ENCODE assay signal across 27 cellular contexts in genomic region chr20:22232923-22233322, GRCh38.
"Had no signal": no experiment of that assay in that cellular context is flagged by ENCODE, and none has a peak within 500 bp of the region (broad histone marks: within the 10 kb centered on the region; RNA-seq: fewer than 3 reads in every experiment).

No MANE protein-coding gene starts in this region.

- H3K4me3 ChIP-seq: ovary, right lobe of liver, testis, transverse colon had no signal

- H3K9me3 ChIP-seq: ovary, right lobe of liver, testis, transverse colon had no signal

- ATAC-seq: effector memory CD8-positive, alpha-beta T cell; left colon; right lobe of liver; stimulated activated naive CD8-positive, alpha-beta T cell treated with anti-CD3 and anti-CD28 coated beads, Interleukin-15, Interleukin-2, amounts not matched to agents 100 U/mL and 50 U/mL, for 24 hours had no signal

- H3K27me3 ChIP-seq: ovary, right lobe of liver, testis, transverse colon had no signal

- H3K36me3 ChIP-seq: ovary, right lobe of liver, transverse colon, WERI-Rb-1 had no signal

- H3K27ac ChIP-seq: ovary, right lobe of liver, testis, transverse colon, WERI-Rb-1 had no signal

- DNase-seq: activated CD4-positive, alpha-beta memory T cell treated with anti-CD3 and anti-CD28 coated beads for 36 hours; activated CD4-positive, alpha-beta T cell treated with anti-CD3 and anti-CD28 coated beads, Interleukin-2, amount 10 ng/mL, durations not matched to agents 24 days and 14 days; activated CD4-positive, CD25-positive, alpha-beta regulatory T cell treated with anti-CD3 and anti-CD28 coated beads, Interleukin-2, amount 50 U/mL, for 72 hours; activated CD8-positive, alpha-beta memory T cell treated with anti-CD3 and anti-CD28 coated beads, Interleukin-2, amount 50 U/mL, for 48 hours; activated gamma-delta T cell treated with Interleukin-2 at 50 U/mL for 16 hours; activated naive CD4-positive, alpha-beta T cell treated with anti-CD3 and anti-CD28 coated beads, Interleukin-2, amount 50 U/mL, for 16 hours; activated T-cell treated with anti-CD3 and anti-CD28 coated beads, Interleukin-2, amount 50 U/mL, for 24 hours; amygdala; caudate nucleus; cortex of kidney; effector memory CD8-positive, alpha-beta T cell; erythroblast; foreskin fibroblast; head of caudate nucleus; hippocampal formation; immature natural killer cell; kidney; left colon; mammary epithelial cell; nephron progenitor cell; ovary; right lobe of liver; stimulated activated CD4-positive, alpha-beta T cell treated with anti-CD3 and anti-CD28 coated beads, Interleukin-4, amount 100 ng/mL, for 1 hour; stimulated activated naive CD8-positive, alpha-beta T cell treated with anti-CD3 and anti-CD28 coated beads, Interleukin-15, Interleukin-2, amounts not matched to agents 100 U/mL and 50 U/mL, for 24 hours; testis; transverse colon; WERI-Rb-1 had no signal

- H3K4me1 ChIP-seq: right lobe of liver, testis, transverse colon had no signal
